Comparison of ENCODE assay signal across 8 cellular contexts in the genomic region with DNA sequence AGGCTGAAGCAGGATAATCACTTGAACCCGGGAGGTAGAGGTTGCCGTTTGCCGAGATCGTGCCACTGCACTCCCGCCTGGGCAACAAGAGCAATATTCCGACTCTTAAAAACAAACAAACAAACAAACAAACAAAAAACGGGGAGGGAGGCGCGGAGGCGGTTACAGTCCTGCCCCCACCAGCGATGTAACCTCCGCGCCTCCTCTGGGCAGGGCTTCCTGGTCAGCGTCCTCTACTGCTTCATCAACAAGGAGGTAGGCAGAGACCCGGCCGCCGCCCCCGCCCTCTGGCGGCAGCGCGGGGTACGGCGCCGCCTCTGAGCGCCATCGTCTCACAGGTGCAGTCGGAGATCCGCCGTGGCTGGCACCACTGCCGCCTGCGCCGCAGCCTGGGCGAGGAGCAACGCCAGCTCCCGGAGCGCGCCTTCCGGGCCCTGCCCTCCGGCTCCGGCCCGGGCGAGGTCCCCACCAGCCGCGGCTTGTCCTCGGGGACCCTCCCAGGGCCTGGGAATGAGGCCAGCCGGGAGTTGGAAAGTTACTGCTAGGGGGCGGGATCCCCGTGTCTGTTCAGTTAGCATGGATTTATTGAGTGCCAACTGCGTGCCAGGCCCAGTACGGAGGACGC. TPM values are rescaled to one million over a fixed set of nuclear protein-coding genes. Genes with fewer than 3 reads are reported as not detected.
A peak's percentile ranks its signal among the peaks of the same experiment; 100 is the strongest.
DNase-seq lines count a peak whose midpoint lies in the region; ATAC-seq and TF ChIP-seq lines count a peak whose summit lies in the region.

No MANE protein-coding gene starts in this region.

- peaks cover 22% of the 10 kb centered on the region for H3K36me3 Mint-ChIP-seq in T-helper 2 cell treated with Interferon-gamma antibody and Interleukin-4, amounts not matched to agents 5 μg/mL and 100 μg/mL, for 36 hours (ENCODE audit: low read depth)

- peak overlapping the region; percentile 84 for H3K4me3 Mint-ChIP-seq in T-helper 2 cell treated with Interferon-gamma antibody and Interleukin-4, amounts not matched to agents 5 μg/mL and 100 μg/mL, for 36 hours

- intact Hi-C loops in aorta (cut with DNase I) = no loop called here

- in situ Hi-C loops in astrocyte of the cerebellum (cut with HindIII; ENCODE audit: low sequenced_read_pairs) = no loop called here

- DNase-seq in GF-D8 (lab: John Stamatoyannopoulos, UW) (peak; percentile 57), NCI-H1694 treated with DMSO at 0.1 percent for 48 hours (lab: John Stamatoyannopoulos, UW) (peak; percentile 78), astrocyte of the cerebellum (ENCODE audit: low read depth) (peak; percentile 39), hepatic stellate cell (ENCODE audit: low spot score) (peak; percentile 89), renal cortical epithelial cell (ENCODE audit: low read depth) (peak; percentile 67), aorta (peak; percentile 88 to 94)
- DNase-seq in T-helper 2 cell treated with Interferon-gamma antibody and Interleukin-4, amounts not matched to agents 5 μg/mL and 100 μg/mL, for 36 hours (ENCODE audit: low spot score) = peak; percentile 89

- no peaks in the 10 kb centered on the region for H3K9me3 Mint-ChIP-seq in T-helper 2 cell treated with Interferon-gamma antibody and Interleukin-4, amounts not matched to agents 5 μg/mL and 100 μg/mL, for 36 hours

- H3K27ac ChIP-seq in aorta (ENCODE audit: low read depth in 1 of 2, low read length in 2 of 2) = peak overlapping the region in 1 of 2 donors; percentile 15

- H3K4me1 ChIP-seq in aorta (ENCODE audit: control insufficient read depth in 1 of 2, insufficient read depth in 2 of 2, low read length in 2 of 2) = no peaks in the 10 kb centered on the region

- ATAC-seq in HG02588 (IDR thresholded peaks at IDR 0.05; ENCODE audit: unreplicated experiment) = peak; percentile 78
- ATAC-seq in aorta (ENCODE audit: low FRiP score) = peak; percentile 91

- H3K36me3 ChIP-seq in aorta (ENCODE audit: control insufficient read depth in 1 of 2, insufficient read depth in 2 of 2, low read length in 1 of 2) = peaks cover 0 to 3% of the 10 kb centered on the region in 2 donors

- H3K4me3 ChIP-seq in astrocyte of the cerebellum (ENCODE audit: low read depth, low read length) (peak overlapping the region; percentile 32), aorta (ENCODE audit: low read length in 2 of 2) (no peak overlapping the region)

- H3K27me3 Mint-ChIP-seq in T-helper 2 cell treated with Interferon-gamma antibody and Interleukin-4, amounts not matched to agents 5 μg/mL and 100 μg/mL, for 36 hours (ENCODE audit: low read depth) = peaks cover 5% of the 10 kb centered on the region

- peak; percentile 92 for TF ChIP-seq CTCF in astrocyte of the cerebellum (IDR thresholded peaks at IDR 0.05; ENCODE audit: low read depth, low read length, missing control alignments)

- 2 to 3% methylated on average over 51 of the region's 51 CpGs for WGBS in aorta, 2 donors

- H3K27ac Mint-ChIP-seq in T-helper 2 cell treated with Interferon-gamma antibody and Interleukin-4, amounts not matched to agents 5 μg/mL and 100 μg/mL, for 36 hours = peak overlapping the region; percentile 87

- peaks cover 16% of the 10 kb centered on the region for H3K4me1 Mint-ChIP-seq in T-helper 2 cell treated with Interferon-gamma antibody and Interleukin-4, amounts not matched to agents 5 μg/mL and 100 μg/mL, for 36 hours (ENCODE audit: low read depth)

- H3K27me3 ChIP-seq in aorta (ENCODE audit: control insufficient read depth in 1 of 2, insufficient read depth in 2 of 2, low read length in 1 of 2) = no peaks in the 10 kb centered on the region

- no peaks in the 10 kb centered on the region for H3K9me3 ChIP-seq in aorta (ENCODE audit: control insufficient read depth, low read length)

RNA-seq across cellular contexts. Expression of gene SNRPD2, which starts 10.2 kb away (rescaled TPM):
- total RNA-seq in renal cortical epithelial cell (120 and 333 TPM in 2 replicates), aorta (100 to 1,000 TPM; 203 to 206 TPM)
- 100 to 1,000 TPM; 319 to 345 TPM for polyA plus RNA-seq in aorta

RNA-seq across cellular contexts. Expression of gene QPCTL, which starts 11.0 kb away (rescaled TPM):
- total RNA-seq in renal cortical epithelial cell (10.9 and 24.1 TPM in 2 replicates), aorta (1 to 10 TPM; 5.3 to 5.4 TPM)
- 10 to 100 TPM in 1 of 2 donors, 1 to 10 TPM in 1; 1.9 to 11.1 TPM for polyA plus RNA-seq in aorta

RNA-seq across cellular contexts. Expression of gene GIPR, which starts 13.5 kb away (rescaled TPM):
- total RNA-seq in renal cortical epithelial cell = 0.50 and 1.0 TPM in 2 replicates
- total RNA-seq in aorta = 1 to 10 TPM in 1 of 2 donors, under 1 TPM in 1; 0.45 to 2.4 TPM
- polyA plus RNA-seq in aorta = not detected

RNA-seq across cellular contexts. Expression of gene EML2, which starts 42.3 kb away (rescaled TPM):
- total RNA-seq in renal cortical epithelial cell (47.4 and 61.3 TPM in 2 replicates), aorta (10 to 100 TPM; 42.4 to 52.9 TPM)
- 10 to 100 TPM; 21.7 to 48.1 TPM for polyA plus RNA-seq in aorta

RNA-seq across cellular contexts. Expression of gene FBXO46, which starts 49.2 kb away (rescaled TPM):
- total RNA-seq in renal cortical epithelial cell (4.5 and 9.0 TPM in 2 replicates), aorta (10 to 100 TPM; 12.7 to 15.5 TPM)
- polyA plus RNA-seq in aorta = 1 to 10 TPM; 1.9 to 5.1 TPM

Comparison
In these comparisons a context has a peak if more than half of its experiments do, and no peak if none do; other contexts are left out.
1. DNase-seq: peak in every context shown above with its lines; median percentile 91 in aorta; 89 in T-helper 2 cell treated with Interferon-gamma antibody and Interleukin-4, amounts not matched to agents 5 μg/mL and 100 μg/mL, for 36 hours; 89 in hepatic stellate cell; 78 in NCI-H1694 treated with DMSO at 0.1 percent for 48 hours; 67 in renal cortical epithelial cell; 57 in GF-D8; 39 in astrocyte of the cerebellum.